ENCODE assay signal across 27 cellular contexts in the genomic region with DNA sequence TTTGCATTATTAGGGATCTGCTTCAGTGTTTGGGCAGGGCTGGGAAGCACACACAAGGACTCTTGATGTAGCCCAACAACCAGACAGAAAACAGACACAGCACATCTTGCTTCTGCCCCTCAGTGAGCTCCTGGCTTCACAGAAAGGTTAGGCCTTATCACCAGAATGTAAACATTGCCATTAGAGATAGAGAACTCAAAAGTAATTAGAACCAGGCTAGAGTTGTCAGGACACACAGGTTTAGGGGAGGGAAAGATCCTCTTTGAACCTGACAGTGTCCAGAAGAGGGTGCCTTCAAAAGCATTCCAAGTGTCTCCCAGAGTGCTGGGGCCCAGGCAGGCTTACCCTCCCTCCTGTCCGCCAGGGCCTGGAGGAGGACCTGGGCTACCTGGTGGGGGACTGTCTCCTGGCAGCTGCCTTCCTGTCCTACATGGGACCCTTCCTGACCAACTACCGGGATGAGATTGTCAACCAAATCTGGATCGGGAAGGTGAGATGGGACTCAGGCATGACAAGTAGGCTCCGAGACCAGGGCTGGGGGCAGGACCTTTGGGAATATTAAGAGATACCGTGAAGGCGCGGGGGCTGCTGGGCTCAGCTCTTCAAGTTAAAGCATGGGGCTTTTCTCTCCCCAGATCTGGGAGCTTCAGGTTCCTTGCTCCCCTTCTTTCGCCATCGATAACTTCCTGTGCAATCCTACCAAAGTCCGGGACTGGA. TPM values are rescaled to one million over a fixed set of nuclear protein-coding genes. Genes with fewer than 3 reads are reported as not detected.
A peak's percentile ranks its signal among the peaks of the same experiment; 100 is the strongest.
DNase-seq lines count a peak whose midpoint lies in the region; ATAC-seq, FAIRE-seq and TF ChIP-seq lines count a peak whose summit lies in the region.
"Had no signal": no experiment of that assay in that cellular context is flagged by ENCODE, and none has a peak within 500 bp of the region (broad histone marks: within the 10 kb centered on the region; RNA-seq: fewer than 3 reads in every experiment).

No MANE protein-coding gene starts in this region.

- H3K4me3 ChIP-seq in H7 (ENCODE audit: insufficient read depth, low read depth, low read length), result no peak overlapping the region
- no peak overlapping the region for H3K4me3 ChIP-seq in mesodermal cell (ENCODE audit: extremely low read depth, insufficient read depth, low read length, poor library complexity, severe bottlenecking)
- no peak overlapping the region for H3K4me3 ChIP-seq in HepG2 (replicated peaks in 1 of 3; ENCODE audit: insufficient read depth in 1 of 3, low read depth in 2 of 3, low read length in 3 of 3)
- H3K4me3 ChIP-seq: A549; BLaER1 treated with 17β-estradiol and CSF1 and Interleukin-3, amounts not matched to agents 10 nM and 100 nM; GM23248; HAP-1 had no signal

- BruUV-seq in HepG2 (replicated peaks; lab: Mats Ljungman, UMichigan), result no TSS peak

- FAIRE-seq in HepG2 (lab: Jason Lieb, UNC), result no peak
- FAIRE-seq: GM12892 had no signal

- peak; percentile 34 for DNase-seq in H7
- DNase-seq in chondrocyte (ENCODE audit: low spot score), result peak; percentile 22
- DNase-seq in DMS 273 (lab: John Stamatoyannopoulos, UW; ENCODE audit: unreplicated experiment), result no peak
- DNase-seq in HepG2 (ENCODE audit: low spot score), result no peak
- DNase-seq: AML-193; CD8-positive, alpha-beta T cell; DMS79 treated with DMSO at 0.1 percent for 48 hours; GM23248; HFFc6; MM.1S; NCI-H2081 treated with DMSO at 0.1 percent for 48 hours; NCI-H2171; NCI-H226; NCI-H510A; NCI-H69; SHP77 treated with DMSO at 0.1 percent for 48 hours had no signal

- intact Hi-C loops in HepG2 (cut with micrococcal nuclease; ENCODE audit: unreplicated experiment), result no loop called here

- CTCF ChIA-PET in HepG2 (lab: Yijun Ruan, JAX; ENCODE audit: low intra/inter-chr PET ratio, low total read pairs), result no interaction called here

- no peak overlapping the region for H3K27ac Mint-ChIP-seq in chondrocyte (ENCODE audit: unreplicated experiment)
- H3K27ac Mint-ChIP-seq: CD8-positive, alpha-beta T cell; HFFc6 had no signal

- 85 to 86% methylated on average over 9 to 10 of the region's 10 CpGs for WGBS in mesodermal cell (ENCODE audit: insufficient coverage in 2 of 2), 2 experiments
- 37% methylated on average over 9 of the region's 10 CpGs for WGBS in HepG2 (ENCODE audit: low lambda C conversion rate)

- ATAC-seq in HepG2, result no peak
- ATAC-seq in GM18907 (IDR thresholded peaks at IDR 0.05; ENCODE audit: unreplicated experiment), result no peak
- ATAC-seq in GM21576 (IDR thresholded peaks at IDR 0.05; ENCODE audit: unreplicated experiment), result no peak
- ATAC-seq: A549; CD8-positive, alpha-beta T cell; Panc1 had no signal

- TF ChIP-seq EP300 in HepG2 (IDR thresholded peaks at IDR 0.05; ENCODE audit: low read depth in 2 of 2, low read length in 2 of 2) (no peak), HepG2 (CRISPR knock-in tag; IDR thresholded peaks at IDR 0.05; ENCODE audit: borderline replicate concordance) (no peak)

- H3K27me3 Mint-ChIP-seq in chondrocyte (ENCODE audit: low read depth), result peaks cover 20% of the 10 kb centered on the region
- H3K27me3 Mint-ChIP-seq: IgD-negative memory B cell had no signal

- POLR2A ChIA-PET in HepG2 (lab: Yijun Ruan, JAX), result no interaction called here

- H4K20me1 ChIP-seq in HepG2 (ENCODE audit: insufficient read depth, low read length), result no peaks in the 10 kb centered on the region
- H4K20me1 ChIP-seq: BLaER1 treated with 17β-estradiol and CSF1 and Interleukin-3, amounts not matched to agents 10 nM and 100 nM had no signal

- no peaks in the 10 kb centered on the region for H3K79me2 ChIP-seq in HepG2 (ENCODE audit: insufficient read depth, low read length)

- TF ChIP-seq CTCF in chondrocyte (IDR thresholded peaks at IDR 0.05), result no peak
- no peak for TF ChIP-seq CTCF in HepG2 (CRISPR knock-in tag; IDR thresholded peaks at IDR 0.05)

- H3K4me3 Mint-ChIP-seq in chondrocyte (ENCODE audit: unreplicated experiment), result no peak overlapping the region
- H3K4me3 Mint-ChIP-seq: CD8-positive, alpha-beta T cell; HFFc6; IgD-negative memory B cell had no signal

- H3K9me3 ChIP-seq in mesodermal cell (ENCODE audit: control insufficient read depth, low read length), result no peaks in the 10 kb centered on the region
- no peaks in the 10 kb centered on the region for H3K9me3 ChIP-seq in HepG2 (ENCODE audit: low read length)
- H3K9me3 ChIP-seq: A549; BLaER1 treated with 17β-estradiol and CSF1 and Interleukin-3, amounts not matched to agents 10 nM and 100 nM; HAP-1 had no signal

- H3K4me1 ChIP-seq in mesodermal cell (ENCODE audit: control insufficient read depth, insufficient read depth, low read length, poor library complexity, severe bottlenecking) (peaks cover 2% of the 10 kb centered on the region), HepG2 (ENCODE audit: insufficient read depth, low read length) (no peaks in the 10 kb centered on the region)
- H3K4me1 ChIP-seq: A549; BLaER1 treated with 17β-estradiol and CSF1 and Interleukin-3, amounts not matched to agents 10 nM and 100 nM; HAP-1 had no signal

- no peak overlapping the region for H2AFZ ChIP-seq in HepG2 (ENCODE audit: low read length)
- H2AFZ ChIP-seq: GM23248 had no signal

- peak overlapping the region; percentile 62 for H3K27ac ChIP-seq in mesodermal cell (ENCODE audit: low read depth, low read length, severe bottlenecking)
- H3K27ac ChIP-seq in HepG2 (ENCODE audit: extremely low read length, insufficient read depth, low read length), result no peak overlapping the region
- H3K27ac ChIP-seq: A549; BLaER1 treated with 17β-estradiol and CSF1 and Interleukin-3, amounts not matched to agents 10 nM and 100 nM; GM23248; KMS-11; RWPE1 had no signal

- in situ Hi-C loops in HepG2 (cut with HindIII; ENCODE audit: extremely low pct_ligation_motif_present, low pct_unique_long_range_greater_than_20kb), result no loop called here

- H3K36me3 Mint-ChIP-seq in chondrocyte (ENCODE audit: low read depth), result no peaks in the 10 kb centered on the region
- H3K36me3 Mint-ChIP-seq: CD8-positive, alpha-beta T cell had no signal

- TF ChIP-seq RAD21 in HepG2 (CRISPR knock-in tag; IDR thresholded peaks at IDR 0.05), result no peak

- no peak for TF ChIP-seq POLR2A in HepG2 (IDR thresholded peaks at IDR 0.05; ENCODE audit: insufficient read depth in 1 of 2, low read depth in 2 of 2, low read length in 2 of 2)

- no peaks in the 10 kb centered on the region for H3K9me3 Mint-ChIP-seq in chondrocyte (ENCODE audit: low read depth)
- H3K9me3 Mint-ChIP-seq: CD8-positive, alpha-beta T cell; HFFc6; IgD-negative memory B cell had no signal

- no peak overlapping the region for H3K9ac ChIP-seq in HepG2 (ENCODE audit: insufficient read depth, low read depth, low read length)
- H3K9ac ChIP-seq: BLaER1 treated with 17β-estradiol and CSF1 and Interleukin-3, amounts not matched to agents 10 nM and 100 nM; GM23248; KMS-11 had no signal

- no peaks in the 10 kb centered on the region for H3K36me3 ChIP-seq in H7 (replicated peaks; ENCODE audit: control insufficient read depth, insufficient read depth, low read length)
- H3K36me3 ChIP-seq in mesodermal cell (ENCODE audit: control insufficient read depth, insufficient read depth, low read length), result no peaks in the 10 kb centered on the region
- no peaks in the 10 kb centered on the region for H3K36me3 ChIP-seq in HepG2 (replicated peaks in 1 of 2; ENCODE audit: control insufficient read depth in 1 of 2, insufficient read depth in 2 of 2, low read length in 2 of 2)
- H3K36me3 ChIP-seq: BLaER1 treated with 17β-estradiol and CSF1 and Interleukin-3, amounts not matched to agents 10 nM and 100 nM; HAP-1 had no signal

- H3K4me1 Mint-ChIP-seq in chondrocyte (ENCODE audit: low read depth), result no peaks in the 10 kb centered on the region
- H3K4me1 Mint-ChIP-seq: IgD-negative memory B cell had no signal

- H3K27me3 ChIP-seq in H7 (ENCODE audit: control insufficient read depth, insufficient read depth, low read length), result no peaks in the 10 kb centered on the region
- H3K27me3 ChIP-seq in HepG2 (ENCODE audit: control insufficient read depth in 1 of 2, insufficient read depth in 2 of 2, low read length in 2 of 2), result peaks cover 1 to 42% of the 10 kb centered on the region in 2 experiments; a peak in 4 of 5 replicates
- H3K27me3 ChIP-seq: BLaER1 treated with 17β-estradiol and CSF1 and Interleukin-3, amounts not matched to agents 10 nM and 100 nM had no signal

- H3K4me2 ChIP-seq in HepG2 (ENCODE audit: low read depth, low read length), result no peak overlapping the region
- H3K4me2 ChIP-seq: A549; BLaER1 treated with 17β-estradiol and CSF1 and Interleukin-3, amounts not matched to agents 10 nM and 100 nM; KMS-11 had no signal

RNA-seq across cellular contexts. Expression of gene KDM6B, which starts 16.9 kb away (rescaled TPM):
- total RNA-seq in H7 (2014; rRNA removed; shearing (Covaris generic)), result 1.1 and 1.6 TPM in 2 replicates
- total RNA-seq in chondrocyte (36.6 to 38.2 TPM (median 37.4 TPM) in 3 replicates), HepG2 (2016; rRNA removed; fragmentation: Illumina TruSeq; extraction: Trizol) (2.1 and 2.2 TPM in 2 replicates)
- polyA plus RNA-seq in mesodermal cell (2013, experiment 1 of 2), result 41.4 TPM
- 37.3 TPM for polyA plus RNA-seq in mesodermal cell (2013, experiment 2 of 2)
- 0.30 and 1.9 TPM in 2 replicates for total RNA-seq in HepG2 (2016; cell fraction: cytosol; rRNA removed; fragmentation: Illumina TruSeq; extraction: Trizol; ENCODE audit: low read depth)
- 1.3 and 1.6 TPM in 2 replicates for total RNA-seq in HepG2 (2016; cell fraction: insoluble cytoplasmic fraction; rRNA removed; fragmentation: Illumina TruSeq; extraction: Trizol)
- 1.7 and 3.1 TPM in 2 replicates for total RNA-seq in HepG2 (2016; cell fraction: membrane; rRNA removed; fragmentation: Illumina TruSeq; extraction: Trizol)
- total RNA-seq in HepG2 (2016; cell fraction: nucleus; rRNA removed; fragmentation: Illumina TruSeq; extraction: Trizol), result 5.8 and 6.2 TPM in 2 replicates
- 1.3 and 1.9 TPM in 2 replicates for polyA plus RNA-seq in HepG2 (2011; rRNA removed)
- polyA plus RNA-seq in HepG2 (2011; cell fraction: cytosol; rRNA removed), result 0.42 and 0.82 TPM in 2 replicates
- polyA plus RNA-seq in HepG2 (2011; cell fraction: nucleus; rRNA removed), result 18.1 and 23.2 TPM in 2 replicates
- polyA plus RNA-seq in HepG2 (2012), result 8.4 and 13.6 TPM in 2 replicates
- polyA plus RNA-seq in HepG2 (2016; cell fraction: cytosol; fragmentation: Illumina TruSeq; extraction: Trizol; ENCODE audit: low read depth), result 0.37 and 0.83 TPM in 2 replicates
- polyA plus RNA-seq in HepG2 (2016; cell fraction: insoluble cytoplasmic fraction; fragmentation: Illumina TruSeq; extraction: Trizol; ENCODE audit: low read depth), result 2.4 and 4.0 TPM in 2 replicates
- 0.80 and 1.7 TPM in 2 replicates for polyA plus RNA-seq in HepG2 (2016; cell fraction: membrane; fragmentation: Illumina TruSeq; extraction: Trizol; ENCODE audit: low read depth)
- polyA plus RNA-seq in HepG2 (2016; cell fraction: nucleus; fragmentation: Illumina TruSeq; extraction: Trizol; ENCODE audit: insufficient read depth, low read depth), result 21.8 and 22.9 TPM in 2 replicates
- 3.6 and 8.2 TPM in 2 replicates for polyA minus RNA-seq in HepG2 (2011; rRNA and poly(A)+ RNA removed; ENCODE audit: low replicate concordance)
- polyA minus RNA-seq in HepG2 (2011; cell fraction: cytosol; rRNA and poly(A)+ RNA removed), result 2.2 and 3.8 TPM in 2 replicates
- polyA minus RNA-seq in HepG2 (2011; cell fraction: nucleus; rRNA and poly(A)+ RNA removed), result 18.7 and 21.1 TPM in 2 replicates

RNA-seq across cellular contexts. Expression of gene TMEM88, which starts 37.8 kb away (rescaled TPM):
- total RNA-seq in H7 (2014; rRNA removed; shearing (Covaris generic)), result 7.2 and 27.0 TPM in 2 replicates
- total RNA-seq in chondrocyte (1.6 to 1.9 TPM (median 1.8 TPM) in 3 replicates), HepG2 (2016; rRNA removed; fragmentation: Illumina TruSeq; extraction: Trizol) (0.31 TPM in 1 of 2 replicates, not detected in the other)
- 240 TPM for polyA plus RNA-seq in mesodermal cell (2013, experiment 1 of 2)
- polyA plus RNA-seq in mesodermal cell (2013, experiment 2 of 2), result 335 TPM
- not detected in 2 replicates for total RNA-seq in HepG2 (2016; cell fraction: cytosol; rRNA removed; fragmentation: Illumina TruSeq; extraction: Trizol; ENCODE audit: low read depth)
- 0.19 TPM in 1 of 2 replicates, not detected in the other for total RNA-seq in HepG2 (2016; cell fraction: insoluble cytoplasmic fraction; rRNA removed; fragmentation: Illumina TruSeq; extraction: Trizol)
- not detected in 2 replicates for total RNA-seq in HepG2 (2016; cell fraction: membrane; rRNA removed; fragmentation: Illumina TruSeq; extraction: Trizol)
- 1.1 TPM in 1 of 2 replicates, not detected in the other for total RNA-seq in HepG2 (2016; cell fraction: nucleus; rRNA removed; fragmentation: Illumina TruSeq; extraction: Trizol)
- polyA plus RNA-seq in HepG2 (2011; rRNA removed), result 0.66 and 0.84 TPM in 2 replicates
- 0.08 and 0.43 TPM in 2 replicates for polyA plus RNA-seq in HepG2 (2011; cell fraction: cytosol; rRNA removed)
- polyA plus RNA-seq in HepG2 (2011; cell fraction: nucleus; rRNA removed), result 7.3 and 9.6 TPM in 2 replicates
- 0.51 and 1.9 TPM in 2 replicates for polyA plus RNA-seq in HepG2 (2012)
- polyA plus RNA-seq in HepG2 (2016; cell fraction: cytosol; fragmentation: Illumina TruSeq; extraction: Trizol; ENCODE audit: low read depth), result 0.26 and 0.33 TPM in 2 replicates
- polyA plus RNA-seq in HepG2 (2016; cell fraction: insoluble cytoplasmic fraction; fragmentation: Illumina TruSeq; extraction: Trizol; ENCODE audit: low read depth), result 0.28 and 0.30 TPM in 2 replicates
- polyA plus RNA-seq in HepG2 (2016; cell fraction: membrane; fragmentation: Illumina TruSeq; extraction: Trizol; ENCODE audit: low read depth), result 0.23 and 0.27 TPM in 2 replicates
- 4.6 and 6.5 TPM in 2 replicates for polyA plus RNA-seq in HepG2 (2016; cell fraction: nucleus; fragmentation: Illumina TruSeq; extraction: Trizol; ENCODE audit: insufficient read depth, low read depth)
- 0.36 TPM in 1 of 2 replicates, not detected in the other for polyA minus RNA-seq in HepG2 (2011; rRNA and poly(A)+ RNA removed; ENCODE audit: low replicate concordance)
- polyA minus RNA-seq in HepG2 (2011; cell fraction: cytosol; rRNA and poly(A)+ RNA removed), result not detected in 2 replicates
- 1.3 and 2.7 TPM in 2 replicates for polyA minus RNA-seq in HepG2 (2011; cell fraction: nucleus; rRNA and poly(A)+ RNA removed)
- total RNA-seq: GM23248 had no signal
- polyA plus RNA-seq: GM23248, IgD-negative memory B cell had no signal

RNA-seq across cellular contexts. Expression of gene NAA38, which starts 40.3 kb away (rescaled TPM):
- 59.0 and 81.9 TPM in 2 replicates for total RNA-seq in H7 (2014; rRNA removed; shearing (Covaris generic))
- total RNA-seq in chondrocyte (52.9 to 94.6 TPM (median 57.5 TPM) in 3 replicates), HepG2 (2016; rRNA removed; fragmentation: Illumina TruSeq; extraction: Trizol) (91.6 and 105 TPM in 2 replicates)
- 70.4 TPM for polyA plus RNA-seq in mesodermal cell (2013, experiment 1 of 2)
- 59.4 TPM for polyA plus RNA-seq in mesodermal cell (2013, experiment 2 of 2)
- total RNA-seq in HepG2 (2016; cell fraction: cytosol; rRNA removed; fragmentation: Illumina TruSeq; extraction: Trizol; ENCODE audit: low read depth), result 62.3 and 74.3 TPM in 2 replicates
- 94.6 and 120 TPM in 2 replicates for total RNA-seq in HepG2 (2016; cell fraction: insoluble cytoplasmic fraction; rRNA removed; fragmentation: Illumina TruSeq; extraction: Trizol)
- 54.2 and 67.7 TPM in 2 replicates for total RNA-seq in HepG2 (2016; cell fraction: membrane; rRNA removed; fragmentation: Illumina TruSeq; extraction: Trizol)
- 37.3 and 42.0 TPM in 2 replicates for total RNA-seq in HepG2 (2016; cell fraction: nucleus; rRNA removed; fragmentation: Illumina TruSeq; extraction: Trizol)
- 43.9 and 46.9 TPM in 2 replicates for polyA plus RNA-seq in HepG2 (2011; rRNA removed)
- 35.2 and 66.3 TPM in 2 replicates for polyA plus RNA-seq in HepG2 (2011; cell fraction: cytosol; rRNA removed)
- polyA plus RNA-seq in HepG2 (2011; cell fraction: nucleus; rRNA removed), result 36.8 and 49.2 TPM in 2 replicates
- 19.2 and 22.5 TPM in 2 replicates for polyA plus RNA-seq in HepG2 (2012)
- polyA plus RNA-seq in HepG2 (2016; cell fraction: cytosol; fragmentation: Illumina TruSeq; extraction: Trizol; ENCODE audit: low read depth), result 53.8 and 75.0 TPM in 2 replicates
- polyA plus RNA-seq in HepG2 (2016; cell fraction: insoluble cytoplasmic fraction; fragmentation: Illumina TruSeq; extraction: Trizol; ENCODE audit: low read depth), result 69.5 and 79.8 TPM in 2 replicates
- 39.8 and 49.0 TPM in 2 replicates for polyA plus RNA-seq in HepG2 (2016; cell fraction: membrane; fragmentation: Illumina TruSeq; extraction: Trizol; ENCODE audit: low read depth)
- 46.6 and 50.5 TPM in 2 replicates for polyA plus RNA-seq in HepG2 (2016; cell fraction: nucleus; fragmentation: Illumina TruSeq; extraction: Trizol; ENCODE audit: insufficient read depth, low read depth)
- polyA minus RNA-seq in HepG2 (2011; rRNA and poly(A)+ RNA removed; ENCODE audit: low replicate concordance), result 21.5 and 58.0 TPM in 2 replicates
- polyA minus RNA-seq in HepG2 (2011; cell fraction: cytosol; rRNA and poly(A)+ RNA removed), result 35.5 and 51.8 TPM in 2 replicates
- polyA minus RNA-seq in HepG2 (2011; cell fraction: nucleus; rRNA and poly(A)+ RNA removed), result 13.3 and 23.4 TPM in 2 replicates

RNA-seq across cellular contexts. Expression of gene CYB5D1, which starts 40.7 kb away (rescaled TPM):
- 10.2 and 10.3 TPM in 2 replicates for total RNA-seq in H7 (2014; rRNA removed; shearing (Covaris generic))
- total RNA-seq in chondrocyte (6.9 to 10.5 TPM (median 8.6 TPM) in 3 replicates), HepG2 (2016; rRNA removed; fragmentation: Illumina TruSeq; extraction: Trizol) (17.0 and 21.4 TPM in 2 replicates)
- 55.6 TPM for polyA plus RNA-seq in mesodermal cell (2013, experiment 1 of 2)
- polyA plus RNA-seq in mesodermal cell (2013, experiment 2 of 2), result 97.7 TPM
- total RNA-seq in HepG2 (2016; cell fraction: cytosol; rRNA removed; fragmentation: Illumina TruSeq; extraction: Trizol; ENCODE audit: low read depth), result 1.1 TPM in 2 replicates
- 16.9 and 20.4 TPM in 2 replicates for total RNA-seq in HepG2 (2016; cell fraction: insoluble cytoplasmic fraction; rRNA removed; fragmentation: Illumina TruSeq; extraction: Trizol)
- total RNA-seq in HepG2 (2016; cell fraction: membrane; rRNA removed; fragmentation: Illumina TruSeq; extraction: Trizol), result 9.5 and 12.3 TPM in 2 replicates
- 9.1 and 10.0 TPM in 2 replicates for total RNA-seq in HepG2 (2016; cell fraction: nucleus; rRNA removed; fragmentation: Illumina TruSeq; extraction: Trizol)
- polyA plus RNA-seq in HepG2 (2011; rRNA removed), result 7.9 and 8.9 TPM in 2 replicates
- 7.7 and 8.1 TPM in 2 replicates for polyA plus RNA-seq in HepG2 (2011; cell fraction: cytosol; rRNA removed)
- 7.1 and 7.3 TPM in 2 replicates for polyA plus RNA-seq in HepG2 (2011; cell fraction: nucleus; rRNA removed)
- polyA plus RNA-seq in HepG2 (2012), result 5.1 and 7.4 TPM in 2 replicates
- polyA plus RNA-seq in HepG2 (2016; cell fraction: cytosol; fragmentation: Illumina TruSeq; extraction: Trizol; ENCODE audit: low read depth), result 1.4 and 1.9 TPM in 2 replicates
- polyA plus RNA-seq in HepG2 (2016; cell fraction: insoluble cytoplasmic fraction; fragmentation: Illumina TruSeq; extraction: Trizol; ENCODE audit: low read depth), result 20.6 and 21.0 TPM in 2 replicates
- 6.2 and 7.1 TPM in 2 replicates for polyA plus RNA-seq in HepG2 (2016; cell fraction: membrane; fragmentation: Illumina TruSeq; extraction: Trizol; ENCODE audit: low read depth)
- 14.1 and 14.8 TPM in 2 replicates for polyA plus RNA-seq in HepG2 (2016; cell fraction: nucleus; fragmentation: Illumina TruSeq; extraction: Trizol; ENCODE audit: insufficient read depth, low read depth)
- 9.3 and 30.2 TPM in 2 replicates for polyA minus RNA-seq in HepG2 (2011; rRNA and poly(A)+ RNA removed; ENCODE audit: low replicate concordance)
- polyA minus RNA-seq in HepG2 (2011; cell fraction: cytosol; rRNA and poly(A)+ RNA removed), result 4.3 and 5.6 TPM in 2 replicates
- 4.2 and 6.0 TPM in 2 replicates for polyA minus RNA-seq in HepG2 (2011; cell fraction: nucleus; rRNA and poly(A)+ RNA removed)

Comparison
In these comparisons a context has a peak if more than half of its experiments do, and no peak if none do; other contexts are left out.
1. DNase-seq: peak in H7 (single experiment) and chondrocyte (single experiment); none in DMS 273 (single experiment) and HepG2 (single experiment).